ENCODE assay signal across 1 cellular context in the genomic region with DNA sequence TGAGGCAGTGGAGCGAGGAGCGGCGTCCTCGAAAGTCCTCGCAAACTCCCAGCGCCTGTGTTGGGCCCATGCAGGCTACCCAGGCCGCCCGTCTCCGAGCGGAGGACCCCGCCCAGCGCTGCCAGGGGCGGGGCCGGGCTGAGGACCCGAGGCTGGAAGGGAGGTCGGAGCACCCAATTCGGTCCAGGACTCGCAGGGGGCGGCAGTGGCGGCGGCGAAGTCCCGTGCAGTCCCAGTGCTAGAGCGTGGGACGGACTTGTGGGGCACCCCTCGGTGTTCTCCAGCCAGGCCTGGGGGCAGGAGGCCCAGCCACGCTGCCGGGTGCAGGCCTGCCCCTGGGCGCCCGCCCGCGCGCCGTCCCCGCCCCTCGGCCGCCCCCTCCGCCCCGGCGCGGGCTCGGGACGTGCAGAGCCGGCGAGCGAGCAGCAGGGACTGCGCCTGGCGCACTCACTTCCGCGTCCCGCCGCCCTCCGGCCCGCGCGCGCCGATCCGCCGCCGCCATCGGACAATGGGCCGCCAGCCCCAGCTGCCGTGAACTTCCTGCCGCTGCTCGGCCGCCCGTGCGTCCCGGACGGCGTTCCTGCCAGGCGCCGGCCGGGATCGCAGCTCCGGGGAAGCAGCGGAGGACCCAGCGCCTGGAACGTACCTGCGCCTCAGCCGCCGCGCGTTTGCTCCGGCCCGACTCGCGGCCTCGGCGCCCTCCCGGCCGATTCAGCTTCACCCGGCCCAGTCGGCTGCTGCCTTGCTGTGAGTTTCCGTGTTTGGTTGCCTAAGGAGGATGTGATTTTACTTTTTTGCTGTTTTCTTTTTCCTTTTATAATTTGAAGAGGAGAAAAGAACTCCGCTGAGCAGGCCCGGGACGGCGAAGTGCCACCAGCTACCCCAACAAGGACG.
TF ChIP-seq lines count a peak whose summit lies in the region.

No MANE protein-coding gene starts in this region.

TF ChIP-seq in HepG2, 621 proteins besides CTCF, POLR2A, EP300 and RAD21 (continued from another document and continues in another):
- TF ChIP-seq, protein P1, sequence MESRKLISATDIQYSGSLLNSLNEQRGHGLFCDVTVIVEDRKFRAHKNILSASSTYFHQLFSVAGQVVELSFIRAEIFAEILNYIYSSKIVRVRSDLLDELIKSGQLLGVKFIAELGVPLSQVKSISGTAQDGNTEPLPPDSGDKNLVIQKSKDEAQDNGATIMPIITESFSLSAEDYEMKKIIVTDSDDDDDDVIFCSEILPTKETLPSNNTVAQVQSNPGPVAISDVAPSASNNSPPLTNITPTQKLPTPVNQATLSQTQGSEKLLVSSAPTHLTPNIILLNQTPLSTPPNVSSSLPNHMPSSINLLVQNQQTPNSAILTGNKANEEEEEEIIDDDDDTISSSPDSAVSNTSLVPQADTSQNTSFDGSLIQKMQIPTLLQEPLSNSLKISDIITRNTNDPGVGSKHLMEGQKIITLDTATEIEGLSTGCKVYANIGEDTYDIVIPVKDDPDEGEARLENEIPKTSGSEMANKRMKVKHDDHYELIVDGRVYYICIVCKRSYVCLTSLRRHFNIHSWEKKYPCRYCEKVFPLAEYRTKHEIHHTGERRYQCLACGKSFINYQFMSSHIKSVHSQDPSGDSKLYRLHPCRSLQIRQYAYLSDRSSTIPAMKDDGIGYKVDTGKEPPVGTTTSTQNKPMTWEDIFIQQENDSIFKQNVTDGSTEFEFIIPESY (CRISPR knock-in tag; IDR thresholded peaks at IDR 0.05), result no peak
- TF ChIP-seq ZNF772 (CRISPR knock-in tag; IDR thresholded peaks at IDR 0.05), result no peak
- TF ChIP-seq DR1 (CRISPR knock-in tag; IDR thresholded peaks at IDR 0.05), result peak; percentile 17; the same call in 1 of the 2 replicates
- TF ChIP-seq MIXL1 (CRISPR knock-in tag; IDR thresholded peaks at IDR 0.05), result no peak
- 0 out of 2 replicates have a peak, but pooled peaks have one; percentile 6 for TF ChIP-seq KDM5B (CRISPR knock-in tag; IDR thresholded peaks at IDR 0.05; ENCODE audit: borderline replicate concordance)
- no peak for TF ChIP-seq MAFG (CRISPR knock-in tag; IDR thresholded peaks at IDR 0.05)
- TF ChIP-seq, protein P2, sequence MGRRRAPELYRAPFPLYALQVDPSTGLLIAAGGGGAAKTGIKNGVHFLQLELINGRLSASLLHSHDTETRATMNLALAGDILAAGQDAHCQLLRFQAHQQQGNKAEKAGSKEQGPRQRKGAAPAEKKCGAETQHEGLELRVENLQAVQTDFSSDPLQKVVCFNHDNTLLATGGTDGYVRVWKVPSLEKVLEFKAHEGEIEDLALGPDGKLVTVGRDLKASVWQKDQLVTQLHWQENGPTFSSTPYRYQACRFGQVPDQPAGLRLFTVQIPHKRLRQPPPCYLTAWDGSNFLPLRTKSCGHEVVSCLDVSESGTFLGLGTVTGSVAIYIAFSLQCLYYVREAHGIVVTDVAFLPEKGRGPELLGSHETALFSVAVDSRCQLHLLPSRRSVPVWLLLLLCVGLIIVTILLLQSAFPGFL (CRISPR knock-in tag; IDR thresholded peaks at IDR 0.05), result no peak
- TF ChIP-seq, protein P3, sequence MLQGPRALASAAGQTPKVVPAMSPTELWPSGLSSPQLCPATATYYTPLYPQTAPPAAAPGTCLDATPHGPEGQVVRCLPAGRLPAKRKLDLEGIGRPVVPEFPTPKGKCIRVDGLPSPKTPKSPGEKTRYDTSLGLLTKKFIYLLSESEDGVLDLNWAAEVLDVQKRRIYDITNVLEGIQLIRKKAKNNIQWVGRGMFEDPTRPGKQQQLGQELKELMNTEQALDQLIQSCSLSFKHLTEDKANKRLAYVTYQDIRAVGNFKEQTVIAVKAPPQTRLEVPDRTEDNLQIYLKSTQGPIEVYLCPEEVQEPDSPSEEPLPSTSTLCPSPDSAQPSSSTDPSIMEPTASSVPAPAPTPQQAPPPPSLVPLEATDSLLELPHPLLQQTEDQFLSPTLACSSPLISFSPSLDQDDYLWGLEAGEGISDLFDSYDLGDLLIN (CRISPR knock-in tag; IDR thresholded peaks at IDR 0.05; ENCODE audit: borderline replicate concordance), result 0 out of 2 replicates have a peak, but pooled peaks have one; percentile 9
- TF ChIP-seq RFX5 (IDR thresholded peaks at IDR 0.05; ENCODE audit: low read depth, low read length), result no peak
- no peak for TF ChIP-seq IRX3 (CRISPR knock-in tag; IDR thresholded peaks at IDR 0.05; ENCODE audit: borderline replicate concordance, low read depth)
- no peak for TF ChIP-seq RORA (CRISPR knock-in tag; IDR thresholded peaks at IDR 0.05)
- TF ChIP-seq ZNF674 (CRISPR knock-in tag; IDR thresholded peaks at IDR 0.05; ENCODE audit: low read depth), result no peak
- no peak for TF ChIP-seq ZNF326 (CRISPR knock-in tag; IDR thresholded peaks at IDR 0.05; ENCODE audit: borderline replicate concordance)
- TF ChIP-seq, protein P4, sequence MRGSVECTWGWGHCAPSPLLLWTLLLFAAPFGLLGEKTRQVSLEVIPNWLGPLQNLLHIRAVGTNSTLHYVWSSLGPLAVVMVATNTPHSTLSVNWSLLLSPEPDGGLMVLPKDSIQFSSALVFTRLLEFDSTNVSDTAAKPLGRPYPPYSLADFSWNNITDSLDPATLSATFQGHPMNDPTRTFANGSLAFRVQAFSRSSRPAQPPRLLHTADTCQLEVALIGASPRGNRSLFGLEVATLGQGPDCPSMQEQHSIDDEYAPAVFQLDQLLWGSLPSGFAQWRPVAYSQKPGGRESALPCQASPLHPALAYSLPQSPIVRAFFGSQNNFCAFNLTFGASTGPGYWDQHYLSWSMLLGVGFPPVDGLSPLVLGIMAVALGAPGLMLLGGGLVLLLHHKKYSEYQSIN (CRISPR knock-in tag; IDR thresholded peaks at IDR 0.05; ENCODE audit: borderline replicate concordance), result no peak
- TF ChIP-seq ZNF850 (CRISPR knock-in tag; conservative IDR thresholded peaks at IDR 0.05), result no peak
- TF ChIP-seq KLF13 (CRISPR knock-in tag; IDR thresholded peaks at IDR 0.05), result no peak
- TF ChIP-seq ZNF83 (CRISPR knock-in tag; IDR thresholded peaks at IDR 0.05; ENCODE audit: borderline replicate concordance), result no peak
- TF ChIP-seq, protein P5, sequence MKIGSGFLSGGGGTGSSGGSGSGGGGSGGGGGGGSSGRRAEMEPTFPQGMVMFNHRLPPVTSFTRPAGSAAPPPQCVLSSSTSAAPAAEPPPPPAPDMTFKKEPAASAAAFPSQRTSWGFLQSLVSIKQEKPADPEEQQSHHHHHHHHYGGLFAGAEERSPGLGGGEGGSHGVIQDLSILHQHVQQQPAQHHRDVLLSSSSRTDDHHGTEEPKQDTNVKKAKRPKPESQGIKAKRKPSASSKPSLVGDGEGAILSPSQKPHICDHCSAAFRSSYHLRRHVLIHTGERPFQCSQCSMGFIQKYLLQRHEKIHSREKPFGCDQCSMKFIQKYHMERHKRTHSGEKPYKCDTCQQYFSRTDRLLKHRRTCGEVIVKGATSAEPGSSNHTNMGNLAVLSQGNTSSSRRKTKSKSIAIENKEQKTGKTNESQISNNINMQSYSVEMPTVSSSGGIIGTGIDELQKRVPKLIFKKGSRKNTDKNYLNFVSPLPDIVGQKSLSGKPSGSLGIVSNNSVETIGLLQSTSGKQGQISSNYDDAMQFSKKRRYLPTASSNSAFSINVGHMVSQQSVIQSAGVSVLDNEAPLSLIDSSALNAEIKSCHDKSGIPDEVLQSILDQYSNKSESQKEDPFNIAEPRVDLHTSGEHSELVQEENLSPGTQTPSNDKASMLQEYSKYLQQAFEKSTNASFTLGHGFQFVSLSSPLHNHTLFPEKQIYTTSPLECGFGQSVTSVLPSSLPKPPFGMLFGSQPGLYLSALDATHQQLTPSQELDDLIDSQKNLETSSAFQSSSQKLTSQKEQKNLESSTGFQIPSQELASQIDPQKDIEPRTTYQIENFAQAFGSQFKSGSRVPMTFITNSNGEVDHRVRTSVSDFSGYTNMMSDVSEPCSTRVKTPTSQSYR (CRISPR knock-in tag; IDR thresholded peaks at IDR 0.05; ENCODE audit: borderline replicate concordance), result no peak
- TF ChIP-seq ZNF616 (CRISPR knock-in tag; IDR thresholded peaks at IDR 0.05; ENCODE audit: low read depth), result no peak; the same call in 1 of the 2 replicates
- peak; percentile 36 for TF ChIP-seq PTBP1 (IDR thresholded peaks at IDR 0.05; ENCODE audit: low read depth, low read length, poor library complexity, severe bottlenecking)
- TF ChIP-seq NFATC3 (CRISPR knock-in tag; IDR thresholded peaks at IDR 0.05), result no peak
- TF ChIP-seq AKAP8 (CRISPR knock-in tag; IDR thresholded peaks at IDR 0.05), result no peak
- no peak for TF ChIP-seq SIN3B (IDR thresholded peaks at IDR 0.05; ENCODE audit: low read length)
- no peak; the same call in 1 of the 2 replicates for TF ChIP-seq ZNF292 (CRISPR knock-in tag; IDR thresholded peaks at IDR 0.05; ENCODE audit: borderline replicate concordance, low read depth)
- TF ChIP-seq MIER2 (CRISPR knock-in tag; IDR thresholded peaks at IDR 0.05), result no peak
- TF ChIP-seq NCOR1 (IDR thresholded peaks at IDR 0.05; ENCODE audit: borderline replicate concordance, low read length), result no peak
- no peak for TF ChIP-seq ZNF484 (CRISPR knock-in tag; IDR thresholded peaks at IDR 0.05; ENCODE audit: borderline replicate concordance, low read depth)
- peak; percentile 86 for TF ChIP-seq ZNF777 (CRISPR knock-in tag; IDR thresholded peaks at IDR 0.05)
- no peak for TF ChIP-seq NRL (CRISPR knock-in tag; IDR thresholded peaks at IDR 0.05; ENCODE audit: borderline replicate concordance)
- TF ChIP-seq PAF1 (CRISPR knock-in tag; IDR thresholded peaks at IDR 0.05), result no peak
- TF ChIP-seq ZNF746 (CRISPR knock-in tag; IDR thresholded peaks at IDR 0.05), result no peak; the same call in 1 of the 2 replicates
- TF ChIP-seq U2AF2 (IDR thresholded peaks at IDR 0.05; ENCODE audit: low read depth, low read length), result no peak
- TF ChIP-seq, protein P6, sequence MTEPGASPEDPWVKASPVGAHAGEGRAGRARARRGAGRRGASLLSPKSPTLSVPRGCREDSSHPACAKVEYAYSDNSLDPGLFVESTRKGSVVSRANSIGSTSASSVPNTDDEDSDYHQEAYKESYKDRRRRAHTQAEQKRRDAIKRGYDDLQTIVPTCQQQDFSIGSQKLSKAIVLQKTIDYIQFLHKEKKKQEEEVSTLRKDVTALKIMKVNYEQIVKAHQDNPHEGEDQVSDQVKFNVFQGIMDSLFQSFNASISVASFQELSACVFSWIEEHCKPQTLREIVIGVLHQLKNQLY (CRISPR knock-in tag; IDR thresholded peaks at IDR 0.05), result no peak
- TF ChIP-seq, protein P7, sequence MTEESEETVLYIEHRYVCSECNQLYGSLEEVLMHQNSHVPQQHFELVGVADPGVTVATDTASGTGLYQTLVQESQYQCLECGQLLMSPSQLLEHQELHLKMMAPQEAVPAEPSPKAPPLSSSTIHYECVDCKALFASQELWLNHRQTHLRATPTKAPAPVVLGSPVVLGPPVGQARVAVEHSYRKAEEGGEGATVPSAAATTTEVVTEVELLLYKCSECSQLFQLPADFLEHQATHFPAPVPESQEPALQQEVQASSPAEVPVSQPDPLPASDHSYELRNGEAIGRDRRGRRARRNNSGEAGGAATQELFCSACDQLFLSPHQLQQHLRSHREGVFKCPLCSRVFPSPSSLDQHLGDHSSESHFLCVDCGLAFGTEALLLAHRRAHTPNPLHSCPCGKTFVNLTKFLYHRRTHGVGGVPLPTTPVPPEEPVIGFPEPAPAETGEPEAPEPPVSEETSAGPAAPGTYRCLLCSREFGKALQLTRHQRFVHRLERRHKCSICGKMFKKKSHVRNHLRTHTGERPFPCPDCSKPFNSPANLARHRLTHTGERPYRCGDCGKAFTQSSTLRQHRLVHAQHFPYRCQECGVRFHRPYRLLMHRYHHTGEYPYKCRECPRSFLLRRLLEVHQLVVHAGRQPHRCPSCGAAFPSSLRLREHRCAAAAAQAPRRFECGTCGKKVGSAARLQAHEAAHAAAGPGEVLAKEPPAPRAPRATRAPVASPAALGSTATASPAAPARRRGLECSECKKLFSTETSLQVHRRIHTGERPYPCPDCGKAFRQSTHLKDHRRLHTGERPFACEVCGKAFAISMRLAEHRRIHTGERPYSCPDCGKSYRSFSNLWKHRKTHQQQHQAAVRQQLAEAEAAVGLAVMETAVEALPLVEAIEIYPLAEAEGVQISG (CRISPR knock-in tag; IDR thresholded peaks at IDR 0.05), result peak; percentile 57
- TF ChIP-seq, protein P8, sequence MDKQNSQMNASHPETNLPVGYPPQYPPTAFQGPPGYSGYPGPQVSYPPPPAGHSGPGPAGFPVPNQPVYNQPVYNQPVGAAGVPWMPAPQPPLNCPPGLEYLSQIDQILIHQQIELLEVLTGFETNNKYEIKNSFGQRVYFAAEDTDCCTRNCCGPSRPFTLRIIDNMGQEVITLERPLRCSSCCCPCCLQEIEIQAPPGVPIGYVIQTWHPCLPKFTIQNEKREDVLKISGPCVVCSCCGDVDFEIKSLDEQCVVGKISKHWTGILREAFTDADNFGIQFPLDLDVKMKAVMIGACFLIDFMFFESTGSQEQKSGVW (CRISPR knock-in tag; IDR thresholded peaks at IDR 0.05; ENCODE audit: borderline replicate concordance), result no peak
- TF ChIP-seq LCORL (IDR thresholded peaks at IDR 0.05), result no peak
- TF ChIP-seq LCORL (CRISPR knock-in tag; IDR thresholded peaks at IDR 0.05), result no peak
- no peak for TF ChIP-seq ZNF670 (CRISPR knock-in tag; IDR thresholded peaks at IDR 0.05; ENCODE audit: borderline replicate concordance)
- no peak for TF ChIP-seq ZNF468 (CRISPR knock-in tag; IDR thresholded peaks at IDR 0.05)
- no peak for TF ChIP-seq TOPORS (CRISPR knock-in tag; IDR thresholded peaks at IDR 0.05)
- no peak for TF ChIP-seq SETDB1 (CRISPR knock-in tag; IDR thresholded peaks at IDR 0.05; ENCODE audit: borderline replicate concordance)
- TF ChIP-seq GZF1 (CRISPR knock-in tag; IDR thresholded peaks at IDR 0.05), result no peak
- TF ChIP-seq, protein P9, sequence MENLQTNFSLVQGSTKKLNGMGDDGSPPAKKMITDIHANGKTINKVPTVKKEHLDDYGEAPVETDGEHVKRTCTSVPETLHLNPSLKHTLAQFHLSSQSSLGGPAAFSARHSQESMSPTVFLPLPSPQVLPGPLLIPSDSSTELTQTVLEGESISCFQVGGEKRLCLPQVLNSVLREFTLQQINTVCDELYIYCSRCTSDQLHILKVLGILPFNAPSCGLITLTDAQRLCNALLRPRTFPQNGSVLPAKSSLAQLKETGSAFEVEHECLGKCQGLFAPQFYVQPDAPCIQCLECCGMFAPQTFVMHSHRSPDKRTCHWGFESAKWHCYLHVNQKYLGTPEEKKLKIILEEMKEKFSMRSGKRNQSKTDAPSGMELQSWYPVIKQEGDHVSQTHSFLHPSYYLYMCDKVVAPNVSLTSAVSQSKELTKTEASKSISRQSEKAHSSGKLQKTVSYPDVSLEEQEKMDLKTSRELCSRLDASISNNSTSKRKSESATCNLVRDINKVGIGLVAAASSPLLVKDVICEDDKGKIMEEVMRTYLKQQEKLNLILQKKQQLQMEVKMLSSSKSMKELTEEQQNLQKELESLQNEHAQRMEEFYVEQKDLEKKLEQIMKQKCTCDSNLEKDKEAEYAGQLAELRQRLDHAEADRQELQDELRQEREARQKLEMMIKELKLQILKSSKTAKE (CRISPR knock-in tag; IDR thresholded peaks at IDR 0.05; ENCODE audit: borderline replicate concordance), result no peak
- 0 out of 2 replicates have a peak, but pooled peaks have one; percentile 5 for TF ChIP-seq SMAD3 (CRISPR knock-in tag; IDR thresholded peaks at IDR 0.05)
- TF ChIP-seq, protein P10, sequence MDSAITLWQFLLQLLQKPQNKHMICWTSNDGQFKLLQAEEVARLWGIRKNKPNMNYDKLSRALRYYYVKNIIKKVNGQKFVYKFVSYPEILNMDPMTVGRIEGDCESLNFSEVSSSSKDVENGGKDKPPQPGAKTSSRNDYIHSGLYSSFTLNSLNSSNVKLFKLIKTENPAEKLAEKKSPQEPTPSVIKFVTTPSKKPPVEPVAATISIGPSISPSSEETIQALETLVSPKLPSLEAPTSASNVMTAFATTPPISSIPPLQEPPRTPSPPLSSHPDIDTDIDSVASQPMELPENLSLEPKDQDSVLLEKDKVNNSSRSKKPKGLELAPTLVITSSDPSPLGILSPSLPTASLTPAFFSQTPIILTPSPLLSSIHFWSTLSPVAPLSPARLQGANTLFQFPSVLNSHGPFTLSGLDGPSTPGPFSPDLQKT (CRISPR knock-in tag; IDR thresholded peaks at IDR 0.05; ENCODE audit: borderline replicate concordance), result no peak
- peak; percentile 85 for TF ChIP-seq ZFY (CRISPR knock-in tag; IDR thresholded peaks at IDR 0.05)
